In genomic region chr9:120348951-120349429, GRCh38 we compare ENCODE assay signal across 9 cellular contexts.
A peak's percentile ranks its signal among the peaks of the same experiment; 100 is the strongest.
DNase-seq lines count a peak whose midpoint lies in the region; ATAC-seq and TF ChIP-seq lines count a peak whose summit lies in the region.
"Had no signal": no experiment of that assay in that cellular context is flagged by ENCODE, and none has a peak within 500 bp of the region (broad histone marks: within the 10 kb centered on the region; RNA-seq: fewer than 3 reads in every experiment).

No MANE protein-coding gene starts in this region.

- no peak overlapping the region for H3K4me3 ChIP-seq in LNCaP clone FGC (ENCODE audit: low read depth, low read length)
- H3K4me3 ChIP-seq: thoracic aorta had no signal

- DNase-seq in Right ventricle myocardium superior (no peak), Right ventricle myocardium inferior (ENCODE audit: missing footprints) (no peak), LNCaP clone FGC (ENCODE audit: low read depth) (peak; percentile 13), SW480 (ENCODE audit: low spot score) (peak; percentile 41), head of caudate nucleus (peak in 40 of 42 donors; percentile 17 to 76 (median 44)), retina (peak; percentile 81)

- peak; percentile 85 for TF ChIP-seq CTCF in LNCaP clone FGC (IDR thresholded peaks at IDR 0.05; ENCODE audit: control insufficient read depth, extremely low read depth, insufficient read depth)

- intact Hi-C loops in Right ventricle myocardium superior (cut with DNase I): no loop called here
- intact Hi-C loops in Right ventricle myocardium inferior (cut with DNase I): loop anchor here (2.0 to 10.0 kb wide), 2 partner anchors 792 to 974 kb away; no protein-coding TSS in a partner anchor
- intact Hi-C loops in head of caudate nucleus (cut with DNase I): loop anchor here (10.0 kb wide), 1 partner anchor 794 kb away; no protein-coding TSS in a partner anchor

- ATAC-seq in Right ventricle myocardium superior (ENCODE audit: poor library complexity): peak; percentile 91
- no peak for ATAC-seq in Right ventricle myocardium inferior
- no peak for ATAC-seq in GM18517 (IDR thresholded peaks at IDR 0.05; ENCODE audit: unreplicated experiment)
- ATAC-seq in HG03469 (IDR thresholded peaks at IDR 0.05; ENCODE audit: unreplicated experiment): no peak

Comparison
In these comparisons a context has a peak if more than half of its experiments do, and no peak if none do; other contexts are left out.
1. DNase-seq: peak in LNCaP clone FGC (single experiment), SW480 (single experiment), head of caudate nucleus (40 of 42) and retina (single experiment); none in Right ventricle myocardium superior (single experiment) and Right ventricle myocardium inferior (single experiment).